Comparison of ENCODE assay signal across 8 cellular contexts in the genomic region with DNA sequence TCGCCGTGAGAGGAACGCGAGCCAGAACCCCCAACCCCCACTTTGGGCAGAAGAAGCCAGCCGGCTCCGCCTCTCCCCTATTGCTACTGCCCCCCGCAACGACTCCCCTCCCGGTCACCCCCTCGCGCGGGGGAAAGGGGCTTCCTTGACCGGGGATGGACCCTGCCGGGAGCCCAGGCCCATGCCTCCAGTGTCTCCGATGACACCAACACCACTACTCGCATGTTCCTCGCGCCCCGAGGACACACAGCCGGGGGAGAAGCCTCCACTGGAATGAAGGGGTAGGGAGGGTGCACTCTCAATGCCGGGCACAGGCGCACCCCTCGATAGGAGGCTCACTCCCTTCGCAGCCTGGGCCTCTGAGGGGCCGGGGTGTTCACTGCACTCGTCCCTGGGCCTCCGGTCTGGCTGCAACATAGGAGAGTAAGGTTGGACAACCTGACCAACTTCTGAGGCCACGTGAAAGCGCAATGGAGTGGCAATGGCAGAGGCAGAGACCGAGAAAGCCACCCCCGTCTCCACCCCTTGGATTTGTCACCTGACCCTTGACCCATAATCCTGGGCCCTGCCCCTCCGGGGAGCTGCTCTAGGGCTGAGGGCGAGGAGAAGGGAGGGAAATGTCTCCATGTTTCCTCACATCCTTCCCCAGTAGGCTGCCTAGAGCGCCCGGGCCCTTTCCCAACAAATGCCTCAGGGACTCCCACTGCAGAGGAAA. TPM values are rescaled to one million over a fixed set of nuclear protein-coding genes. Genes with fewer than 3 reads are reported as not detected.
DNase-seq lines count a peak whose midpoint lies in the region; ATAC-seq and TF ChIP-seq lines count a peak whose summit lies in the region.

No MANE protein-coding gene starts in this region.

- H3K4me1 ChIP-seq in suprapubic skin: peaks cover 62% of the 10 kb centered on the region

- peak overlapping the region; percentile 66 for H3K4me3 ChIP-seq in suprapubic skin

- H3K36me3 Mint-ChIP-seq in activated naive CD8-positive, alpha-beta T cell treated with anti-CD3 and anti-CD28 coated beads for 36 hours: no peaks in the 10 kb centered on the region

- no peak for TF ChIP-seq EP300 in suprapubic skin (IDR thresholded peaks at IDR 0.05)

- no peak for TF ChIP-seq CTCF in suprapubic skin (IDR thresholded peaks at IDR 0.05)

- H3K9me3 ChIP-seq in suprapubic skin: no peaks in the 10 kb centered on the region

- no peak for TF ChIP-seq POLR2A in suprapubic skin (IDR thresholded peaks at IDR 0.05)

- no peak overlapping the region for H3K27ac Mint-ChIP-seq in activated naive CD8-positive, alpha-beta T cell treated with anti-CD3 and anti-CD28 coated beads for 36 hours

- H3K27me3 Mint-ChIP-seq in activated naive CD8-positive, alpha-beta T cell treated with anti-CD3 and anti-CD28 coated beads for 36 hours: peaks cover 82% of the 10 kb centered on the region

- H3K27me3 ChIP-seq in layer of hippocampus (ENCODE audit: control insufficient read depth, insufficient read depth, low read length) (peaks cover 2% of the 10 kb centered on the region), suprapubic skin (peaks cover 38% of the 10 kb centered on the region)

- no peak for ATAC-seq in HG03439 (IDR thresholded peaks at IDR 0.05; ENCODE audit: unreplicated experiment)
- no peak for ATAC-seq in GM19351 (IDR thresholded peaks at IDR 0.05; ENCODE audit: unreplicated experiment)

- H3K4me1 Mint-ChIP-seq in activated naive CD8-positive, alpha-beta T cell treated with anti-CD3 and anti-CD28 coated beads for 36 hours: peaks cover 9% of the 10 kb centered on the region

- H3K4me3 Mint-ChIP-seq in activated naive CD8-positive, alpha-beta T cell treated with anti-CD3 and anti-CD28 coated beads for 36 hours: peak overlapping the region; percentile 73

- peak; percentile 28 for DNase-seq in NCI-H146 (lab: John Stamatoyannopoulos, UW)
- DNase-seq in NCI-H146 treated with DMSO at 0.1 percent for 48 hours (lab: John Stamatoyannopoulos, UW; ENCODE audit: unreplicated experiment): no peak
- DNase-seq in activated naive CD8-positive, alpha-beta T cell treated with anti-CD3 and anti-CD28 coated beads for 36 hours: peak; percentile 18
- DNase-seq in suprapubic skin (ENCODE audit: low spot score in 2 of 2): peak in 1 of 2 donors; percentile 72
- no peak for DNase-seq in NOMO-1 treated with DMSO at 0.1 percent for 48 hours (lab: John Stamatoyannopoulos, UW; ENCODE audit: unreplicated experiment)

- H3K9me3 Mint-ChIP-seq in activated naive CD8-positive, alpha-beta T cell treated with anti-CD3 and anti-CD28 coated beads for 36 hours: no peaks in the 10 kb centered on the region

- 17% methylated on average over 8 of the region's 35 CpGs for WGBS in suprapubic skin

- peak overlapping the region; percentile 71 for H3K27ac ChIP-seq in layer of hippocampus (ENCODE audit: low read depth, low read length)
- peak overlapping the region; percentile 25 for H3K27ac ChIP-seq in suprapubic skin

- no peaks in the 10 kb centered on the region for H3K36me3 ChIP-seq in suprapubic skin

RNA-seq across cellular contexts. Expression of a gene that starts 1.0 kb away (rescaled TPM):
- total RNA-seq in activated naive CD8-positive, alpha-beta T cell treated with anti-CD3 and anti-CD28 coated beads for 36 hours: not detected
- 1 to 10 TPM; 5.0 to 9.1 (median 5.7) TPM for total RNA-seq in suprapubic skin

RNA-seq across cellular contexts. Expression of a gene that starts 21.4 kb away (rescaled TPM):
- total RNA-seq in activated naive CD8-positive, alpha-beta T cell treated with anti-CD3 and anti-CD28 coated beads for 36 hours: 10 to 100 TPM; 31.6 to 34.6 TPM
- total RNA-seq in suprapubic skin: 10 to 100 TPM; 20.3 to 50.4 (median 25.1) TPM

RNA-seq across cellular contexts. Expression of a gene that starts 29.8 kb away (rescaled TPM):
- total RNA-seq in activated naive CD8-positive, alpha-beta T cell treated with anti-CD3 and anti-CD28 coated beads for 36 hours: 10 to 100 TPM; 62.9 to 63.0 TPM
- 100 to 1,000 TPM in 3 of 4 donors, 10 to 100 TPM in 1; 61.2 to 136 (median 121) TPM for total RNA-seq in suprapubic skin

RNA-seq across cellular contexts. Expression of a gene that starts 38.3 kb away (rescaled TPM):
- under 1 TPM in 1 of 2 experiments, not detected in 1; 0.31 TPM for total RNA-seq in activated naive CD8-positive, alpha-beta T cell treated with anti-CD3 and anti-CD28 coated beads for 36 hours
- 1 to 10 TPM in 1 of 4 donors, under 1 TPM in 3; 0.34 to 2.0 (median 0.50) TPM for total RNA-seq in suprapubic skin

RNA-seq across cellular contexts. Expression of a gene that starts 47.1 kb away (rescaled TPM):
- 100 to 1,000 TPM; 111 to 113 TPM for total RNA-seq in activated naive CD8-positive, alpha-beta T cell treated with anti-CD3 and anti-CD28 coated beads for 36 hours
- total RNA-seq in suprapubic skin: 100 to 1,000 TPM in 3 of 4 donors, 10 to 100 TPM in 1; 78.5 to 111 (median 109) TPM

Comparison
In these comparisons a context has a peak if more than half of its experiments do, and no peak if none do; other contexts are left out.
1. DNase-seq: peak in NCI-H146 (single experiment) and activated naive CD8-positive, alpha-beta T cell treated with anti-CD3 and anti-CD28 coated beads for 36 hours (single experiment); none in NCI-H146 treated with DMSO at 0.1 percent for 48 hours (single experiment) and NOMO-1 treated with DMSO at 0.1 percent for 48 hours (single experiment).
2. RNA of a gene that starts 1.0 kb away (total RNA-seq): 5.0 to 9.1 TPM in suprapubic skin; not detected in activated naive CD8-positive, alpha-beta T cell treated with anti-CD3 and anti-CD28 coated beads for 36 hours; every median in the first group is over 4 times any median in the second.